19 cellular contexts compared by ENCODE assay signal in genomic region chr5:132105688-132106087, GRCh38. TPM values are rescaled to one million over a fixed set of nuclear protein-coding genes. Genes with fewer than 3 reads are reported as not detected.
A peak's percentile ranks its signal among the peaks of the same experiment; 100 is the strongest.
DNase-seq lines count a peak whose midpoint lies in the region; ATAC-seq and TF ChIP-seq lines count a peak whose summit lies in the region.
"Had no signal": no experiment of that assay in that cellular context is flagged by ENCODE, and none has a peak within 500 bp of the region (broad histone marks: within the 10 kb centered on the region; RNA-seq: fewer than 3 reads in every experiment).

No MANE protein-coding gene starts in this region.

- peak overlapping the region; percentile 98 for H3K27ac Mint-ChIP-seq in activated CD4-positive, alpha-beta T cell treated with anti-CD3 and anti-CD28 coated beads, Interleukin-2, amount 10 ng/mL, durations not matched to agents 24 days and 14 days
- peak overlapping the region in 5 of 7 donors; percentile 24 to 95 (median 93) for H3K27ac Mint-ChIP-seq in CD4-positive, alpha-beta memory T cell
- H3K27ac Mint-ChIP-seq in activated CD8-positive, alpha-beta T cell treated with anti-CD3 and anti-CD28 coated beads, Interleukin-2, amount 10 ng/mL, durations not matched to agents 7 days and 5 days: peak overlapping the region; percentile 35

- no peak for DNase-seq in activated CD4-positive, alpha-beta T cell treated with anti-CD3 and anti-CD28 coated beads, Interleukin-2, amount 10 ng/mL, durations not matched to agents 24 days and 14 days
- no peak for DNase-seq in activated CD4-positive, alpha-beta T cell treated with anti-CD3 and anti-CD28 coated beads for 1 hour
- no peak for DNase-seq in CD4-positive, alpha-beta memory T cell
- DNase-seq in activated CD8-positive, alpha-beta T cell treated with anti-CD3 and anti-CD28 coated beads, Interleukin-2, amount 10 ng/mL, durations not matched to agents 7 days and 5 days: no peak
- peak; percentile 20 for DNase-seq in lower lobe of right lung
- no peak for DNase-seq in iPS-NIHi11 (ENCODE audit: low spot score)
- no peak for DNase-seq in hepatocyte (ENCODE audit: low spot score)
- DNase-seq: C1 segment of cervical spinal cord, DMS 273 treated with DMSO at 0.1 percent for 48 hours, GF-D8, NCI-H1092, NCI-H146, NCI-H2081, NCI-H510A, NCI-H774, PC-9 had no signal

- H3K9me3 ChIP-seq in CD4-positive, alpha-beta memory T cell (ENCODE audit: control insufficient read depth in 1 of 2, low read length in 2 of 2): no peaks in the 10 kb centered on the region
- no peaks in the 10 kb centered on the region for H3K9me3 ChIP-seq in lower lobe of right lung
- no peaks in the 10 kb centered on the region for H3K9me3 ChIP-seq in hepatocyte (ENCODE audit: low read depth)

- H3K27me3 Mint-ChIP-seq in activated CD4-positive, alpha-beta T cell treated with anti-CD3 and anti-CD28 coated beads, Interleukin-2, amount 10 ng/mL, durations not matched to agents 24 days and 14 days: no peaks in the 10 kb centered on the region
- H3K27me3 Mint-ChIP-seq in CD4-positive, alpha-beta memory T cell: no peaks in the 10 kb centered on the region
- no peaks in the 10 kb centered on the region for H3K27me3 Mint-ChIP-seq in activated CD8-positive, alpha-beta T cell treated with anti-CD3 and anti-CD28 coated beads, Interleukin-2, amount 10 ng/mL, durations not matched to agents 7 days and 5 days (ENCODE audit: low read depth)

- no peak overlapping the region for H3K4me2 ChIP-seq in hepatocyte
- H3K4me2 ChIP-seq: PC-9 had no signal

- peaks cover 28% of the 10 kb centered on the region for H3K36me3 Mint-ChIP-seq in activated CD4-positive, alpha-beta T cell treated with anti-CD3 and anti-CD28 coated beads, Interleukin-2, amount 10 ng/mL, durations not matched to agents 24 days and 14 days (ENCODE audit: low read depth)
- H3K36me3 Mint-ChIP-seq in CD4-positive, alpha-beta memory T cell: peaks cover 0 to 3% of the 10 kb centered on the region in 2 donors
- peaks cover 15% of the 10 kb centered on the region for H3K36me3 Mint-ChIP-seq in activated CD8-positive, alpha-beta T cell treated with anti-CD3 and anti-CD28 coated beads, Interleukin-2, amount 10 ng/mL, durations not matched to agents 7 days and 5 days (ENCODE audit: low read depth)

- H3K79me2 ChIP-seq in hepatocyte: no peaks in the 10 kb centered on the region

- H3K4me3 Mint-ChIP-seq in activated CD4-positive, alpha-beta T cell treated with anti-CD3 and anti-CD28 coated beads, Interleukin-2, amount 10 ng/mL, durations not matched to agents 24 days and 14 days: peak overlapping the region; percentile 55
- peak overlapping the region in 1 of 8 donors; percentile 21 for H3K4me3 Mint-ChIP-seq in CD4-positive, alpha-beta memory T cell
- no peak overlapping the region for H3K4me3 Mint-ChIP-seq in activated CD8-positive, alpha-beta T cell treated with anti-CD3 and anti-CD28 coated beads, Interleukin-2, amount 10 ng/mL, durations not matched to agents 7 days and 5 days

- no peaks in the 10 kb centered on the region for H3K27me3 ChIP-seq in CD4-positive, alpha-beta memory T cell (ENCODE audit: insufficient read depth, low read length)
- H3K27me3 ChIP-seq in lower lobe of right lung (ENCODE audit: low read depth) (no peaks in the 10 kb centered on the region), hepatocyte (no peaks in the 10 kb centered on the region)

- no peak overlapping the region for H3K4me3 ChIP-seq in CD4-positive, alpha-beta memory T cell (ENCODE audit: low read length in 2 of 2)
- no peak overlapping the region for H3K4me3 ChIP-seq in lower lobe of right lung
- H3K4me3 ChIP-seq in hepatocyte: no peak overlapping the region
- H3K4me3 ChIP-seq: PC-9 had no signal

- no peaks in the 10 kb centered on the region for H4K20me1 ChIP-seq in hepatocyte (ENCODE audit: insufficient read depth, poor library complexity, severe bottlenecking)

- no peak overlapping the region for H2AFZ ChIP-seq in hepatocyte
- H2AFZ ChIP-seq: PC-9 had no signal

- H3K27ac ChIP-seq in CD4-positive, alpha-beta memory T cell (ENCODE audit: low read depth, low read length): no peak overlapping the region
- H3K27ac ChIP-seq in lower lobe of right lung (no peak overlapping the region), hepatocyte (no peak overlapping the region)
- H3K27ac ChIP-seq: PC-9 had no signal

- CTCF ChIA-PET in CD4-positive, alpha-beta memory T cell (lab: Charles Lee; ENCODE audit: partially characterized antibody): interaction anchor here (1.3 to 2.2 kb wide), 4 partner anchors 8 to 47 kb away, joined by 3 to 8 read pairs (median 7); partner anchors contain the start of gene IL3
- CTCF ChIA-PET in activated CD8-positive, alpha-beta T cell treated with anti-CD3 and anti-CD28 coated beads, Interleukin-2, amount 10 ng/mL, durations not matched to agents 7 days and 5 days (lab: Charles Lee): no interaction called here

- POLR2A ChIA-PET in CD4-positive, alpha-beta memory T cell (lab: Charles Lee; ENCODE audit: partially characterized antibody): interaction anchor here (0.9 to 5.6 kb wide), 5 partner anchors 9 to 23 kb away, joined by 3 to 27 read pairs (median 6); no protein-coding TSS in a partner anchor
- POLR2A ChIA-PET in activated CD8-positive, alpha-beta T cell treated with anti-CD3 and anti-CD28 coated beads, Interleukin-2, amount 10 ng/mL, durations not matched to agents 7 days and 5 days (lab: Charles Lee): no interaction called here

- intact Hi-C loops in activated CD4-positive, alpha-beta T cell treated with anti-CD3 and anti-CD28 coated beads, Interleukin-2, amount 10 ng/mL, durations not matched to agents 24 days and 14 days (cut with micrococcal nuclease): loop anchor here (10.0 kb wide), 2 partner anchors 319 to 851 kb away; no protein-coding TSS in a partner anchor
- intact Hi-C loops in CD4-positive, alpha-beta memory T cell (cut with micrococcal nuclease): no loop called here
- intact Hi-C loops in lower lobe of right lung (cut with DNase I): no loop called here

- no peak for ATAC-seq in activated CD8-positive, alpha-beta T cell treated with anti-CD3 and anti-CD28 coated beads, Interleukin-2, amount 10 ng/mL, durations not matched to agents 7 days and 5 days
- ATAC-seq in lower lobe of right lung: no peak

- no peak for TF ChIP-seq CTCF in lower lobe of right lung (IDR thresholded peaks at IDR 0.05)
- no peak for TF ChIP-seq CTCF in hepatocyte (IDR thresholded peaks at IDR 0.05; ENCODE audit: poor library complexity)

- H3K9me2 ChIP-seq in hepatocyte (replicated peaks; ENCODE audit: insufficient read depth): no peaks in the 10 kb centered on the region

- peaks cover 67% of the 10 kb centered on the region for H3K4me1 Mint-ChIP-seq in activated CD4-positive, alpha-beta T cell treated with anti-CD3 and anti-CD28 coated beads, Interleukin-2, amount 10 ng/mL, durations not matched to agents 24 days and 14 days
- H3K4me1 Mint-ChIP-seq in CD4-positive, alpha-beta memory T cell: peaks cover 53 to 85% (median 69%) of the 10 kb centered on the region in 4 donors
- peaks cover 90% of the 10 kb centered on the region for H3K4me1 Mint-ChIP-seq in activated CD8-positive, alpha-beta T cell treated with anti-CD3 and anti-CD28 coated beads, Interleukin-2, amount 10 ng/mL, durations not matched to agents 7 days and 5 days (ENCODE audit: low read depth)

- WGBS in hepatocyte (ENCODE audit: low lambda C conversion rate, missing lambda C conversion rate): 81% methylated on average over 3 of the region's 3 CpGs

- peaks cover 9% of the 10 kb centered on the region for H3K9me3 Mint-ChIP-seq in activated CD4-positive, alpha-beta T cell treated with anti-CD3 and anti-CD28 coated beads, Interleukin-2, amount 10 ng/mL, durations not matched to agents 24 days and 14 days
- H3K9me3 Mint-ChIP-seq in CD4-positive, alpha-beta memory T cell: peaks cover 0 to 6% (median 0%) of the 10 kb centered on the region in 8 donors
- no peaks in the 10 kb centered on the region for H3K9me3 Mint-ChIP-seq in activated CD8-positive, alpha-beta T cell treated with anti-CD3 and anti-CD28 coated beads, Interleukin-2, amount 10 ng/mL, durations not matched to agents 7 days and 5 days (ENCODE audit: insufficient read depth)

- no peaks in the 10 kb centered on the region for H3K36me3 ChIP-seq in CD4-positive, alpha-beta memory T cell (ENCODE audit: insufficient read depth, low read length)
- H3K36me3 ChIP-seq in lower lobe of right lung (no peaks in the 10 kb centered on the region), hepatocyte (replicated peaks; ENCODE audit: insufficient read depth, low read depth) (no peaks in the 10 kb centered on the region)

- peaks cover 69% of the 10 kb centered on the region for H3K4me1 ChIP-seq in CD4-positive, alpha-beta memory T cell (ENCODE audit: insufficient read depth, low read length)
- H3K4me1 ChIP-seq in lower lobe of right lung (peaks cover 17% of the 10 kb centered on the region), hepatocyte (ENCODE audit: insufficient read depth) (no peaks in the 10 kb centered on the region)

RNA-seq across cellular contexts. Expression of gene CSF2, which starts 32.1 kb away (rescaled TPM):
- 1,084 and 1,122 TPM in 2 replicates for total RNA-seq in activated CD4-positive, alpha-beta T cell treated with anti-CD3 and anti-CD28 coated beads, Interleukin-2, amount 10 ng/mL, durations not matched to agents 24 days and 14 days
- total RNA-seq in CD4-positive, alpha-beta memory T cell: not detected
- under 1 TPM in 1 of 2 donors, not detected in 1; 0.77 TPM for polyA plus RNA-seq in CD4-positive, alpha-beta memory T cell
- total RNA-seq in activated CD8-positive, alpha-beta T cell treated with anti-CD3 and anti-CD28 coated beads, Interleukin-2, amount 10 ng/mL, durations not matched to agents 7 days and 5 days: under 1 TPM; 0.55 to 0.61 TPM
- 3.9 TPM for total RNA-seq in lower lobe of right lung
- 1.0 TPM in 1 of 2 replicates, not detected in the other for total RNA-seq in hepatocyte
- not detected in 2 replicates for polyA plus RNA-seq in hepatocyte
- total RNA-seq: MCF 10A, PC-9 had no signal

RNA-seq across cellular contexts. Expression of gene IL3, which starts 45.2 kb away (rescaled TPM):
- 67.7 and 71.3 TPM in 2 replicates for total RNA-seq in activated CD4-positive, alpha-beta T cell treated with anti-CD3 and anti-CD28 coated beads, Interleukin-2, amount 10 ng/mL, durations not matched to agents 24 days and 14 days
- not detected for total RNA-seq in CD4-positive, alpha-beta memory T cell
- polyA plus RNA-seq in CD4-positive, alpha-beta memory T cell: not detected
- not detected for total RNA-seq in activated CD8-positive, alpha-beta T cell treated with anti-CD3 and anti-CD28 coated beads, Interleukin-2, amount 10 ng/mL, durations not matched to agents 7 days and 5 days
- total RNA-seq in lower lobe of right lung (not detected), hepatocyte (0.37 TPM in 1 of 2 replicates, not detected in the other)
- not detected in 2 replicates for polyA plus RNA-seq in hepatocyte
- total RNA-seq: Daoy, H4, MCF 10A, PC-9 had no signal

Comparison
In these comparisons a context has a peak if more than half of its experiments do, and no peak if none do; other contexts are left out.
1. H3K27ac Mint-ChIP-seq: peak in every context shown above with its lines; median percentile 98 in activated CD4-positive, alpha-beta T cell treated with anti-CD3 and anti-CD28 coated beads, Interleukin-2, amount 10 ng/mL, durations not matched to agents 24 days and 14 days; 93 in CD4-positive, alpha-beta memory T cell; 35 in activated CD8-positive, alpha-beta T cell treated with anti-CD3 and anti-CD28 coated beads, Interleukin-2, amount 10 ng/mL, durations not matched to agents 7 days and 5 days.
2. RNA of gene CSF2, which starts 32.1 kb away (total RNA-seq): 1,084 to 1,122 TPM in activated CD4-positive, alpha-beta T cell treated with anti-CD3 and anti-CD28 coated beads, Interleukin-2, amount 10 ng/mL, durations not matched to agents 24 days and 14 days; 3.9 TPM in lower lobe of right lung (single experiment), 0.55 to 0.61 TPM in activated CD8-positive, alpha-beta T cell treated with anti-CD3 and anti-CD28 coated beads, Interleukin-2, amount 10 ng/mL, durations not matched to agents 7 days and 5 days, not detected in CD4-positive, alpha-beta memory T cell and 1.0 TPM in hepatocyte; every median in the first group is over 100 times any median in the second.
3. RNA of gene IL3, which starts 45.2 kb away (total RNA-seq): 67.7 to 71.3 TPM in activated CD4-positive, alpha-beta T cell treated with anti-CD3 and anti-CD28 coated beads, Interleukin-2, amount 10 ng/mL, durations not matched to agents 24 days and 14 days; 0.37 TPM in hepatocyte, not detected in CD4-positive, alpha-beta memory T cell, not detected in activated CD8-positive, alpha-beta T cell treated with anti-CD3 and anti-CD28 coated beads, Interleukin-2, amount 10 ng/mL, durations not matched to agents 7 days and 5 days and not detected in lower lobe of right lung (single experiment); every median in the first group is over 10 times any median in the second.